In genomic region chr6:10621847-10622246, GRCh38 we compare ENCODE assay signal across 17 cellular contexts.
DNase-seq lines count a peak whose midpoint lies in the region; ATAC-seq and TF ChIP-seq lines count a peak whose summit lies in the region.
"Had no signal": no experiment of that assay in that cellular context is flagged by ENCODE, and none has a peak within 500 bp of the region (broad histone marks: within the 10 kb centered on the region; RNA-seq: fewer than 3 reads in every experiment).

No MANE protein-coding gene starts in this region.

- no peaks in the 10 kb centered on the region for H3K9me3 ChIP-seq in HCT116 (ENCODE audit: control insufficient read depth in 1 of 2, insufficient read depth in 1 of 2, low read depth in 1 of 2, low read length in 2 of 2)
- H3K9me3 ChIP-seq in neural progenitor cell (ENCODE audit: low read depth): no peaks in the 10 kb centered on the region
- no peaks in the 10 kb centered on the region for H3K9me3 ChIP-seq in adrenal gland (replicated peaks in 1 of 3)

- POLR2A ChIA-PET in HCT116 (lab: Charles Lee): no interaction called here

- H3K9ac ChIP-seq in HCT116 (ENCODE audit: low read length): no peak overlapping the region
- no peak overlapping the region for H3K9ac ChIP-seq in neural progenitor cell
- H3K9ac ChIP-seq: BLaER1 had no signal

- peaks cover 8% of the 10 kb centered on the region for H3K4me1 Mint-ChIP-seq in neural progenitor cell

- H4K20me1 ChIP-seq in HCT116 (ENCODE audit: insufficient read depth) (no peaks in the 10 kb centered on the region), neural progenitor cell (ENCODE audit: low read depth) (no peaks in the 10 kb centered on the region)
- H4K20me1 ChIP-seq: BLaER1 had no signal

- RAD21 ChIA-PET in HCT116 (lab: Charles Lee; ENCODE audit: low non-redundant PET in 1 of 2, low total read pairs in 2 of 2, uncharacterized antibody in 2 of 2, unreplicated experiment in 2 of 2): no interaction called here

- H3K27me3 Mint-ChIP-seq in neural progenitor cell (ENCODE audit: insufficient read depth, low read depth): peaks cover 2% of the 10 kb centered on the region
- H3K27me3 Mint-ChIP-seq: IgD-negative memory B cell had no signal

- H3K9me3 Mint-ChIP-seq in neural progenitor cell: peaks cover 2% of the 10 kb centered on the region
- H3K9me3 Mint-ChIP-seq: IgD-negative memory B cell had no signal

- H3K4me2 ChIP-seq in HCT116 (ENCODE audit: low read length) (no peak overlapping the region), neural progenitor cell (no peak overlapping the region)
- H3K4me2 ChIP-seq: BLaER1 had no signal

- CTCF ChIA-PET in HCT116 (lab: Charles Lee): no interaction called here

- no peak overlapping the region for H3K27ac Mint-ChIP-seq in neural progenitor cell
- H3K27ac Mint-ChIP-seq: IgD-negative memory B cell had no signal

- H3K27ac ChIP-seq in HCT116 (ENCODE audit: low read depth, low read length): no peak overlapping the region
- no peak overlapping the region for H3K27ac ChIP-seq in neural progenitor cell
- H3K27ac ChIP-seq in adrenal gland: no peak overlapping the region
- H3K27ac ChIP-seq: BLaER1, SK-N-MC had no signal

- H3K36me3 ChIP-seq in HCT116 (ENCODE audit: control insufficient read depth in 1 of 2, insufficient read depth in 2 of 2, low read length in 2 of 2) (no peaks in the 10 kb centered on the region), neural progenitor cell (peaks cover 9% of the 10 kb centered on the region), adrenal gland (replicated peaks in 1 of 2) (no peaks in the 10 kb centered on the region)
- H3K36me3 ChIP-seq: BLaER1 had no signal

- H3K4me3 Mint-ChIP-seq in neural progenitor cell: no peak overlapping the region

- no peak overlapping the region for H3K4me3 ChIP-seq in HCT116 (replicated peaks in 1 of 2; ENCODE audit: low read depth in 1 of 2, low read length in 2 of 2)
- H3K4me3 ChIP-seq in neural progenitor cell: no peak overlapping the region
- no peak overlapping the region for H3K4me3 ChIP-seq in adrenal gland
- H3K4me3 ChIP-seq: BLaER1, SK-N-MC had no signal

- no peaks in the 10 kb centered on the region for H3K79me2 ChIP-seq in HCT116 (ENCODE audit: insufficient read depth, low read length)
- peaks cover 18% of the 10 kb centered on the region for H3K79me2 ChIP-seq in neural progenitor cell (ENCODE audit: low read depth)

- peak; percentile 7 for DNase-seq in NCI-H2171 treated with DMSO at 0.1 percent for 48 hours (lab: John Stamatoyannopoulos, UW)
- no peak for DNase-seq in NCI-H2171 (lab: John Stamatoyannopoulos, UW)
- no peak for DNase-seq in HCT116 (ENCODE audit: low read depth, low spot score)
- peak; percentile 23 for DNase-seq in ecto neural progenitor cell (ENCODE audit: low spot score)
- DNase-seq in neural progenitor cell (ENCODE audit: low spot score): no peak
- DNase-seq in adrenal gland: no peak
- DNase-seq: 8988T, DMS153, GOT3, NCI-H1436, NCI-H226 had no signal

- TF ChIP-seq RAD21 in HCT116 (IDR thresholded peaks at IDR 0.05; ENCODE audit: low read depth): no peak

- H3F3A ChIP-seq in neural progenitor cell (ENCODE audit: low read depth): peaks cover 10% of the 10 kb centered on the region

- 84 to 96% (median 88%) methylated on average over 3 to 4 of the region's 4 CpGs for WGBS in adrenal gland, 4 donors

- intact Hi-C loops in HCT116 (cut with micrococcal nuclease): no loop called here
- intact Hi-C loops in adrenal gland (cut with DNase I): no loop called here

- BruUV-seq in HCT116 (replicated peaks; lab: Mats Ljungman, UMichigan): no TSS peak

- H3K36me3 Mint-ChIP-seq in neural progenitor cell: peaks cover 17% of the 10 kb centered on the region

- ATAC-seq in HCT116 (peak; percentile 59; the same call in 1 of the 2 replicates), GM21526 (IDR thresholded peaks at IDR 0.05; ENCODE audit: low FRiP score, unreplicated experiment) (no peak), HG03095 (IDR thresholded peaks at IDR 0.05; ENCODE audit: unreplicated experiment) (no peak)
- ATAC-seq: Panc1 had no signal

- H2AFZ ChIP-seq in HCT116 (ENCODE audit: low read depth, low read length, poor library complexity, severe bottlenecking) (no peak overlapping the region), neural progenitor cell (replicated peaks) (no peak overlapping the region)

- TF ChIP-seq CTCF in HCT116 (IDR thresholded peaks at IDR 0.05 in 2 of 3, conservative IDR thresholded peaks at IDR 0.05 in 1 of 3; ENCODE audit: borderline replicate concordance in 1 of 3, insufficient read depth in 1 of 3, low read depth in 2 of 3, low read length in 2 of 3) (0 out of 6 replicates have a peak, but pooled peaks of 1 of the 3 experiments have one; percentile 18), neural progenitor cell (IDR thresholded peaks at IDR 0.05) (peak; percentile 14), adrenal gland (IDR thresholded peaks at IDR 0.05) (no peak)

- H3K9me2 ChIP-seq in HCT116 (ENCODE audit: insufficient read depth): no peaks in the 10 kb centered on the region

- H3K4me1 ChIP-seq in HCT116 (ENCODE audit: control insufficient read depth in 1 of 2, insufficient read depth in 2 of 2, low read length in 2 of 2): no peaks in the 10 kb centered on the region
- peaks cover 13% of the 10 kb centered on the region for H3K4me1 ChIP-seq in neural progenitor cell
- no peaks in the 10 kb centered on the region for H3K4me1 ChIP-seq in adrenal gland (replicated peaks in 1 of 2)
- H3K4me1 ChIP-seq: BLaER1 had no signal

- no peak for TF ChIP-seq POLR2A in HCT116 (IDR thresholded peaks at IDR 0.05; ENCODE audit: borderline replicate concordance, extremely low read depth, insufficient read depth, insufficient read length)
- TF ChIP-seq POLR2A in adrenal gland (IDR thresholded peaks at IDR 0.05): no peak

- H3K27me3 ChIP-seq in HCT116 (ENCODE audit: insufficient read depth, low read length) (no peaks in the 10 kb centered on the region), neural progenitor cell (no peaks in the 10 kb centered on the region), adrenal gland (no peaks in the 10 kb centered on the region)
- H3K27me3 ChIP-seq: BLaER1 had no signal

TF ChIP-seq in HCT116, 20 proteins besides CTCF, POLR2A, EP300 and RAD21:
- TF ChIP-seq TCF7L2 (IDR thresholded peaks at IDR 0.05; ENCODE audit: borderline replicate concordance, extremely low read depth, insufficient read depth, insufficient read length) (no peak), CEBPB (IDR thresholded peaks at IDR 0.05; ENCODE audit: low read depth) (no peak), EZH2 (IDR thresholded peaks at IDR 0.05) (no peak), SIN3A (IDR thresholded peaks at IDR 0.05; ENCODE audit: low read depth) (no peak), YY1 (IDR thresholded peaks at IDR 0.05; ENCODE audit: extremely low read depth, insufficient replicate concordance, low read depth, low read length) (no peak), REST (IDR thresholded peaks at IDR 0.05; ENCODE audit: low read depth) (no peak), ZNF274 (IDR thresholded peaks at IDR 0.05; ENCODE audit: low read depth, low read length) (no peak), SRF (IDR thresholded peaks at IDR 0.05; ENCODE audit: low read depth) (no peak), ZFX (IDR thresholded peaks at IDR 0.05) (no peak), ATF3 (IDR thresholded peaks at IDR 0.05) (no peak), EZH2phosphoT487 (IDR thresholded peaks at IDR 0.05; ENCODE audit: borderline replicate concordance) (no peak), FOSL1 (IDR thresholded peaks at IDR 0.05; ENCODE audit: low read depth) (no peak), ELF1 (IDR thresholded peaks at IDR 0.05; ENCODE audit: borderline replicate concordance, low read depth) (no peak), MAX (IDR thresholded peaks at IDR 0.05) (no peak), JUND (IDR thresholded peaks at IDR 0.05) (no peak), POLR2AphosphoS5 (IDR thresholded peaks at IDR 0.05; ENCODE audit: low read depth, low read length) (no peak), CBX3 (IDR thresholded peaks at IDR 0.05; ENCODE audit: low read depth) (no peak), EGR1 (IDR thresholded peaks at IDR 0.05; ENCODE audit: low read depth) (no peak)

Comparison
In these comparisons a context has a peak if more than half of its experiments do, and no peak if none do; other contexts are left out.
1. DNase-seq: peak in NCI-H2171 treated with DMSO at 0.1 percent for 48 hours (single experiment) and ecto neural progenitor cell (single experiment); none in NCI-H2171 (single experiment), HCT116 (single experiment), neural progenitor cell (single experiment) and adrenal gland (0 of 7).